10 cellular contexts compared by ENCODE assay signal in the genomic region with DNA sequence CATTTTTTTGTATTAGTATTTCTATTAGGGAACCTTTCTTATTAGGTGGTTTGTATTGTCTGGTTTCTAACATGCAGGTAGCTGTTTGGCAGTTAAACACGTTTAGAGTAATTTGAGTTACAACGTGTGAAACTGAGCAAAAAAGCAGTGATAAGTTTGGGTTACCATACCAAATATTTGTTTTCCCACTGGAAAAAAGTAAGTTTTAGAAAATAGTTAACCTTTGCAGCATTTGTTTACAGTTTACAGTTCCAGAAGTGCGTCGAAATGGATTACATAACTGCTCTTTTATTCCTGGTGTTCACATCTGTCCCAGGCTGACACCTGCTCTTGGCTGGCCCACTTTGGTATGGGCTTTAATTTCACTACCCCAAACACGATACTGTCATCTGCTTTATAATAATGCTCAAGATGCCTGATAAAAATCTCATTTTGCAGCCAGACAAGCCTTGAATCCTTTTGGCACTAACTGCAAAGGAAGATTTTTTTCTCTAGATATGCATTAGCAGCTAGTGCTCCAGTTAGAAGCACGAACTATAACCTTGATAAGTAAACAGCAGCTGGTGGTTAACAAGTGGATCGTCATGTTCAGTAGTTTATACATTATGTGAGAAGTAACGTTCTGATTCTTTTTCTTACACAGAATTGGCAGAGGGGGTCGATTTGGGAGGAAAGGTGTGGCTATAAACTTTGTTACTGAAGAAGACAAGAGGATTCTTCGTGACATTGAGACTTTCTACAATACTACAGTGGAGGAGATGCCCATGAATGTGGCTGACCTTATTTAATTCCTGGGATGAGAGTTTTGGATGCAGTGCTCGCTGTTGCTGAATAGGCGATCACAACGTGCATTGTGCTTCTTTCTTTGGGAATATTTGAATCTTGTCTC. TPM values are rescaled to one million over a fixed set of nuclear protein-coding genes. Genes with fewer than 3 reads are reported as not detected.
DNase-seq lines count a peak whose midpoint lies in the region; ATAC-seq and TF ChIP-seq lines count a peak whose summit lies in the region.
"Had no signal": no experiment of that assay in that cellular context is flagged by ENCODE, and none has a peak within 500 bp of the region (broad histone marks: within the 10 kb centered on the region; RNA-seq: fewer than 3 reads in every experiment).

No MANE protein-coding gene starts in this region.

- peaks cover 0 to 29% of the 10 kb centered on the region in 2 donors for H3K36me3 ChIP-seq in prostate gland

- H3K9me3 Mint-ChIP-seq in activated CD8-positive, alpha-beta T cell treated with anti-CD3 and anti-CD28 coated beads, Interleukin-2, amount 10 ng/mL, durations not matched to agents 7 days and 5 days (ENCODE audit: insufficient read depth): no peaks in the 10 kb centered on the region
- H3K9me3 Mint-ChIP-seq in natural killer cell treated with Interleukin-12 subunit alpha and Interleukin-12 subunit beta and Interleukin-15 and Interleukin-18, amount 100 ng/mL, for 72 hours: no peaks in the 10 kb centered on the region

- no peak overlapping the region for H3K27ac ChIP-seq in prostate gland
- H3K27ac ChIP-seq: heart right ventricle, parathyroid adenoma had no signal

- H3K4me1 Mint-ChIP-seq in activated CD8-positive, alpha-beta T cell treated with anti-CD3 and anti-CD28 coated beads, Interleukin-2, amount 10 ng/mL, durations not matched to agents 7 days and 5 days (ENCODE audit: low read depth): peaks cover 43% of the 10 kb centered on the region
- H3K4me1 Mint-ChIP-seq in natural killer cell treated with Interleukin-12 subunit alpha and Interleukin-12 subunit beta and Interleukin-15 and Interleukin-18, amount 100 ng/mL, for 72 hours (ENCODE audit: low read depth in 2 of 2): peaks cover 60 to 63% of the 10 kb centered on the region in 2 donors

- H3K4me3 ChIP-seq in prostate gland: no peak overlapping the region
- H3K4me3 ChIP-seq: heart right ventricle had no signal

- TF ChIP-seq POLR2A in prostate gland (IDR thresholded peaks at IDR 0.05): no peak

- DNase-seq in NCI-H1105 treated with DMSO at 0.1 percent for 48 hours (lab: John Stamatoyannopoulos, UW) (peak; percentile 24), NCI-H1105 (lab: John Stamatoyannopoulos, UW) (no peak), HT-29 (ENCODE audit: low spot score) (peak; percentile 26), prostate gland (ENCODE audit: low spot score) (no peak), NCI-H1092 (lab: John Stamatoyannopoulos, UW) (no peak), mucosa of gallbladder (ENCODE audit: low spot score) (no peak)
- no peak for DNase-seq in activated CD8-positive, alpha-beta T cell treated with anti-CD3 and anti-CD28 coated beads, Interleukin-2, amount 10 ng/mL, durations not matched to agents 7 days and 5 days
- no peak for DNase-seq in natural killer cell treated with Interleukin-12 subunit alpha and Interleukin-12 subunit beta and Interleukin-15 and Interleukin-18, amount 100 ng/mL, for 72 hours (ENCODE audit: low spot score)
- DNase-seq: heart right ventricle had no signal

- H3K27ac Mint-ChIP-seq in activated CD8-positive, alpha-beta T cell treated with anti-CD3 and anti-CD28 coated beads, Interleukin-2, amount 10 ng/mL, durations not matched to agents 7 days and 5 days: peak overlapping the region; percentile 65
- H3K27ac Mint-ChIP-seq in natural killer cell treated with Interleukin-12 subunit alpha and Interleukin-12 subunit beta and Interleukin-15 and Interleukin-18, amount 100 ng/mL, for 72 hours: peak overlapping the region; percentile 98

- CTCF ChIA-PET in activated CD8-positive, alpha-beta T cell treated with anti-CD3 and anti-CD28 coated beads, Interleukin-2, amount 10 ng/mL, durations not matched to agents 7 days and 5 days (lab: Charles Lee): interaction anchor here (0.6 to 1.5 kb wide), 4 partner anchors 11 to 172 kb away, joined by 3 to 4 read pairs (median 4); no protein-coding TSS in a partner anchor

- TF ChIP-seq CTCF in prostate gland (IDR thresholded peaks at IDR 0.05): no peak

- no peaks in the 10 kb centered on the region for H3K27me3 Mint-ChIP-seq in activated CD8-positive, alpha-beta T cell treated with anti-CD3 and anti-CD28 coated beads, Interleukin-2, amount 10 ng/mL, durations not matched to agents 7 days and 5 days (ENCODE audit: low read depth)
- H3K27me3 Mint-ChIP-seq in natural killer cell treated with Interleukin-12 subunit alpha and Interleukin-12 subunit beta and Interleukin-15 and Interleukin-18, amount 100 ng/mL, for 72 hours: no peaks in the 10 kb centered on the region

- 45% methylated on average over 13 of the region's 13 CpGs for WGBS in prostate gland

- intact Hi-C loops in prostate gland (cut with DNase I): loop anchor here (10.0 kb wide), 2 partner anchors 214 to 854 kb away; a partner anchor contains a TSS

- no peaks in the 10 kb centered on the region for H3K27me3 ChIP-seq in prostate gland (replicated peaks; ENCODE audit: insufficient read depth)
- H3K27me3 ChIP-seq: heart right ventricle had no signal

- H3K36me3 Mint-ChIP-seq in activated CD8-positive, alpha-beta T cell treated with anti-CD3 and anti-CD28 coated beads, Interleukin-2, amount 10 ng/mL, durations not matched to agents 7 days and 5 days (ENCODE audit: low read depth): peaks cover 95% of the 10 kb centered on the region
- H3K36me3 Mint-ChIP-seq in natural killer cell treated with Interleukin-12 subunit alpha and Interleukin-12 subunit beta and Interleukin-15 and Interleukin-18, amount 100 ng/mL, for 72 hours: peaks cover 66% of the 10 kb centered on the region

- H3K4me1 ChIP-seq in prostate gland (replicated peaks): peaks cover 11% of the 10 kb centered on the region

- peak overlapping the region; percentile 91 for H3K4me3 Mint-ChIP-seq in activated CD8-positive, alpha-beta T cell treated with anti-CD3 and anti-CD28 coated beads, Interleukin-2, amount 10 ng/mL, durations not matched to agents 7 days and 5 days
- peak overlapping the region; percentile 98 for H3K4me3 Mint-ChIP-seq in natural killer cell treated with Interleukin-12 subunit alpha and Interleukin-12 subunit beta and Interleukin-15 and Interleukin-18, amount 100 ng/mL, for 72 hours

- ATAC-seq in activated CD8-positive, alpha-beta T cell treated with anti-CD3 and anti-CD28 coated beads, Interleukin-2, amount 10 ng/mL, durations not matched to agents 7 days and 5 days: no peak
- ATAC-seq in natural killer cell treated with Interleukin-12 subunit alpha and Interleukin-12 subunit beta and Interleukin-15 and Interleukin-18, amount 100 ng/mL, for 72 hours: no peak
- ATAC-seq: heart right ventricle had no signal

- POLR2A ChIA-PET in activated CD8-positive, alpha-beta T cell treated with anti-CD3 and anti-CD28 coated beads, Interleukin-2, amount 10 ng/mL, durations not matched to agents 7 days and 5 days (lab: Charles Lee): interaction anchor here (0.6 to 4.0 kb wide), 8 partner anchors 10 to 121 kb away, joined by 3 to 25 read pairs (median 6); no protein-coding TSS in a partner anchor

- no peaks in the 10 kb centered on the region for H3K9me3 ChIP-seq in prostate gland
- H3K9me3 ChIP-seq: heart right ventricle had no signal

RNA-seq across cellular contexts. Expression of a gene that starts 5.3 kb away (rescaled TPM):
- 189 and 213 TPM in 2 replicates for total RNA-seq in HT-29 (2014; rRNA removed; shearing (Covaris generic))
- 100 to 1,000 TPM; 365 to 383 TPM for total RNA-seq in activated CD8-positive, alpha-beta T cell treated with anti-CD3 and anti-CD28 coated beads, Interleukin-2, amount 10 ng/mL, durations not matched to agents 7 days and 5 days
- 100 to 1,000 TPM; 399 to 539 TPM for total RNA-seq in natural killer cell treated with Interleukin-12 subunit alpha and Interleukin-12 subunit beta and Interleukin-15 and Interleukin-18, amount 100 ng/mL, for 72 hours
- 100 to 1,000 TPM; 291 to 402 TPM for total RNA-seq in prostate gland
- 535 TPM for total RNA-seq in mucosa of gallbladder

RNA-seq across cellular contexts. Expression of a gene that starts 17.6 kb away (rescaled TPM):
- 23.6 and 38.0 TPM in 2 replicates for total RNA-seq in HT-29 (2014; rRNA removed; shearing (Covaris generic))
- total RNA-seq in activated CD8-positive, alpha-beta T cell treated with anti-CD3 and anti-CD28 coated beads, Interleukin-2, amount 10 ng/mL, durations not matched to agents 7 days and 5 days: 100 to 1,000 TPM in 1 of 2 experiments, 10 to 100 TPM in 1; 98.9 to 106 TPM
- total RNA-seq in natural killer cell treated with Interleukin-12 subunit alpha and Interleukin-12 subunit beta and Interleukin-15 and Interleukin-18, amount 100 ng/mL, for 72 hours: 100 to 1,000 TPM in 1 of 2 donors, 10 to 100 TPM in 1; 63.1 to 114 TPM
- total RNA-seq in prostate gland (10 to 100 TPM; 13.6 to 17.3 TPM), mucosa of gallbladder (9.4 TPM)

RNA-seq across cellular contexts. Expression of a gene that starts 53.8 kb away (rescaled TPM):
- total RNA-seq in HT-29 (2014; rRNA removed; shearing (Covaris generic)): not detected in 2 replicates
- not detected for total RNA-seq in activated CD8-positive, alpha-beta T cell treated with anti-CD3 and anti-CD28 coated beads, Interleukin-2, amount 10 ng/mL, durations not matched to agents 7 days and 5 days
- total RNA-seq in natural killer cell treated with Interleukin-12 subunit alpha and Interleukin-12 subunit beta and Interleukin-15 and Interleukin-18, amount 100 ng/mL, for 72 hours: not detected
- total RNA-seq in prostate gland: not detected
- total RNA-seq in mucosa of gallbladder: 0.26 TPM

Comparison
In these comparisons a context has a peak if more than half of its experiments do, and no peak if none do; other contexts are left out.
1. DNase-seq: peak in NCI-H1105 treated with DMSO at 0.1 percent for 48 hours (single experiment) and HT-29 (single experiment); none in NCI-H1105 (single experiment), activated CD8-positive, alpha-beta T cell treated with anti-CD3 and anti-CD28 coated beads, Interleukin-2, amount 10 ng/mL, durations not matched to agents 7 days and 5 days (single experiment), natural killer cell treated with Interleukin-12 subunit alpha and Interleukin-12 subunit beta and Interleukin-15 and Interleukin-18, amount 100 ng/mL, for 72 hours (single experiment), prostate gland (single experiment), NCI-H1092 (single experiment) and mucosa of gallbladder (single experiment).